Comparison of ENCODE assay signal across 16 cellular contexts in genomic region chr5:171397599-171397998, GRCh38. TPM values are rescaled to one million over a fixed set of nuclear protein-coding genes. Genes with fewer than 3 reads are reported as not detected.
"Had no signal": no experiment of that assay in that cellular context is flagged by ENCODE, and none has a peak within 500 bp of the region (broad histone marks: within the 10 kb centered on the region; RNA-seq: fewer than 3 reads in every experiment).

No MANE protein-coding gene starts in this region.

- H3K4me2 ChIP-seq: neural progenitor cell had no signal

- H3K9me3 ChIP-seq: ascending aorta, pancreas, tibial nerve had no signal

- H3K27me3 Mint-ChIP-seq: activated CD4-positive, alpha-beta memory T cell treated with anti-CD3 and anti-CD28 coated beads, Interleukin-2, amount 10 ng/mL, durations not matched to agents 7 days and 5 days had no signal

- H3K9ac ChIP-seq: neural progenitor cell had no signal

- H3K4me1 ChIP-seq: ascending aorta, neural progenitor cell, pancreas had no signal

- H3K4me3 ChIP-seq: ascending aorta, neural progenitor cell, pancreas, tibial nerve had no signal

- H2AFZ ChIP-seq: neural progenitor cell had no signal

- H3K9me3 Mint-ChIP-seq: activated CD4-positive, alpha-beta memory T cell treated with anti-CD3 and anti-CD28 coated beads, Interleukin-2, amount 10 ng/mL, durations not matched to agents 7 days and 5 days; T-helper 2 cell treated with Interferon-gamma antibody and Interleukin-4, amounts not matched to agents 5 μg/mL and 100 μg/mL, for 36 hours had no signal

- H3K27ac Mint-ChIP-seq: neural progenitor cell; T-helper 2 cell treated with Interferon-gamma antibody and Interleukin-4, amounts not matched to agents 5 μg/mL and 100 μg/mL, for 36 hours had no signal

- H3K27ac ChIP-seq: ascending aorta, neural progenitor cell, pancreas, tibial nerve had no signal

- ATAC-seq: left lobe of liver, pancreas had no signal

- FAIRE-seq: colon, endothelial cell of umbilical vein, frontal cortex, pancreas had no signal

- DNase-seq: activated CD4-positive, alpha-beta memory T cell treated with anti-CD3 and anti-CD28 coated beads, Interleukin-2, amount 10 ng/mL, durations not matched to agents 7 days and 5 days; activated CD4-positive, alpha-beta T cell treated with anti-CD3 and anti-CD28 coated beads for 1 hour; activated CD8-positive, alpha-beta memory T cell treated with anti-CD3 and anti-CD28 coated beads, Interleukin-2, amount 50 U/mL, for 48 hours; activated effector memory CD4-positive, alpha-beta T cell treated with anti-CD3 and anti-CD28 coated beads, Interleukin-2, amount 50 U/mL, for 16 hours; islet precursor cell; pancreas; stimulated activated CD4-positive, alpha-beta T cell treated with anti-CD3 and anti-CD28 coated beads, Interleukin-15, amount 100 ng/mL, for 24 hours; stimulated activated CD4-positive, alpha-beta T cell treated with anti-CD3 and anti-CD28 coated beads, Interleukin-4, amount 100 ng/mL, for 24 hours had no signal

- H3K4me3 Mint-ChIP-seq: activated CD4-positive, alpha-beta memory T cell treated with anti-CD3 and anti-CD28 coated beads, Interleukin-2, amount 10 ng/mL, durations not matched to agents 7 days and 5 days; neural progenitor cell; T-helper 2 cell treated with Interferon-gamma antibody and Interleukin-4, amounts not matched to agents 5 μg/mL and 100 μg/mL, for 36 hours had no signal

- H3K27me3 ChIP-seq: ascending aorta, neural progenitor cell, pancreas, tibial nerve had no signal

RNA-seq across cellular contexts. Expression of gene FGF18, which starts 21.8 kb away (rescaled TPM):
- total RNA-seq: activated CD4-positive, alpha-beta memory T cell treated with anti-CD3 and anti-CD28 coated beads, Interleukin-2, amount 10 ng/mL, durations not matched to agents 7 days and 5 days; left lobe of liver had no signal
